ENCODE assay signal across 28 cellular contexts in genomic region chr1:155092641-155093040, GRCh38. TPM values are rescaled to one million over a fixed set of nuclear protein-coding genes. Genes with fewer than 3 reads are reported as not detected.
"Had no signal": no experiment of that assay in that cellular context is flagged by ENCODE, and none has a peak within 500 bp of the region (broad histone marks: within the 10 kb centered on the region; RNA-seq: fewer than 3 reads in every experiment).

No MANE protein-coding gene starts in this region.

- ATAC-seq: activated CD4-positive, CD25-positive, alpha-beta regulatory T cell treated with anti-CD3 and anti-CD28 coated beads, Interleukin-2, amount 50 U/mL, for 24 hours; left lung; mucosa of descending colon had no signal

- H3K27me3 ChIP-seq: heart right ventricle, left lung, sigmoid colon, upper lobe of left lung, vagina had no signal

- H3K9me3 ChIP-seq: esophagus squamous epithelium, heart right ventricle, left lung, mucosa of descending colon, neutrophil, sigmoid colon, upper lobe of left lung, vagina had no signal

- H3K4me3 ChIP-seq: esophagus squamous epithelium, heart right ventricle, left lung, lung, mucosa of descending colon, sigmoid colon, upper lobe of left lung, vagina had no signal

- H3K36me3 ChIP-seq: esophagus squamous epithelium, heart right ventricle, left lung, neutrophil, sigmoid colon, upper lobe of left lung, vagina, WERI-Rb-1 had no signal

- H3K27ac ChIP-seq: epithelial cell of prostate, esophagus squamous epithelium, heart right ventricle, left lung, neutrophil, upper lobe of left lung, vagina, WERI-Rb-1 had no signal

- DNase-seq: activated CD4-positive, alpha-beta memory T cell treated with anti-CD3 and anti-CD28 coated beads for 36 hours; activated CD4-positive, alpha-beta T cell treated with anti-CD3 and anti-CD28 coated beads for 48 hours; activated CD8-positive, alpha-beta memory T cell treated with anti-CD3 and anti-CD28 coated beads, Interleukin-2, amount 50 U/mL, for 48 hours; activated gamma-delta T cell; activated T-cell treated with anti-CD3 and anti-CD28 coated beads, Interleukin-2, amount 50 U/mL, for 24 hours; endodermal cell; esophagus squamous epithelium; foreskin melanocyte; heart right ventricle; kidney glomerular epithelial cell; mesendoderm; mucosa of descending colon; sigmoid colon; small intestine; stimulated activated CD4-positive, alpha-beta T cell treated with anti-CD3 and anti-CD28 coated beads, Interleukin-1b, Interleukin-23, amount 100 ng/mL, for 48 hours; stimulated activated CD4-positive, alpha-beta T cell treated with anti-CD3 and anti-CD28 coated beads, Interleukin-4, amount 100 ng/mL, for 4 hours; stimulated activated naive CD4-positive, alpha-beta T cell; SW 1271; T1000; upper lobe of left lung; WERI-Rb-1 had no signal

RNA-seq across cellular contexts. Expression of gene EFNA1, which starts 35.0 kb away (rescaled TPM):
- total RNA-seq: natural killer cell treated with Interleukin-12 subunit alpha and Interleukin-12 subunit beta and Interleukin-15 and Interleukin-18, amount 100 ng/mL, for 72 hours had no signal
